ENCODE assay signal across 8 cellular contexts in genomic region chr5:14268236-14268701, GRCh38.
DNase-seq lines count a peak whose midpoint lies in the region; ATAC-seq and TF ChIP-seq lines count a peak whose summit lies in the region.

No MANE protein-coding gene starts in this region.

- intact Hi-C loops in gastrocnemius medialis (cut with DNase I; ENCODE audit: low total_unique reads): loop anchor here (5.0 kb wide), 1 partner anchor 66 kb away; no protein-coding TSS in a partner anchor

- DNase-seq in GM03348 (ENCODE audit: low spot score) (peak; percentile 64), SJCRH30 (peak; percentile 49 to 53), fibroblast of lung (ENCODE audit: low read depth in 2 of 2) (peak; percentile 34 to 92), gastrocnemius medialis (peak in 1 of 2 donors; percentile 48), inferior parietal cortex (ENCODE audit: extremely low spot score) (no peak)
- no peak for DNase-seq in activated T-cell treated with anti-CD3 and anti-CD28 coated beads, Interleukin-2, amount 50 U/mL, for 1 hour
- no peak for DNase-seq in activated T-cell treated with anti-CD3 and anti-CD28 coated beads, Interleukin-2, amount 50 U/mL, for 72 hours

- no peaks in the 10 kb centered on the region for H3K27me3 ChIP-seq in SJCRH30
- H3K27me3 ChIP-seq in fibroblast of lung (ENCODE audit: control insufficient read depth, insufficient read depth, low read length): no peaks in the 10 kb centered on the region
- H3K27me3 ChIP-seq in gastrocnemius medialis: no peaks in the 10 kb centered on the region

- no peak overlapping the region for H3K4me3 Mint-ChIP-seq in activated T-cell treated with anti-CD3 and anti-CD28 coated beads, Interleukin-2, amount 50 U/mL, for 72 hours

- ATAC-seq in gastrocnemius medialis (peak; percentile 40 to 43), HG02938 (IDR thresholded peaks at IDR 0.05; ENCODE audit: unreplicated experiment) (no peak)
- no peak for ATAC-seq in activated T-cell treated with anti-CD3 and anti-CD28 coated beads, Interleukin-2, amount 50 U/mL, for 72 hours (replicated peaks in 1 of 2)

- H3K4me1 ChIP-seq in SJCRH30 (peaks cover 53% of the 10 kb centered on the region), fibroblast of lung (ENCODE audit: control insufficient read depth, extremely low read depth, insufficient read depth, low read length) (peaks cover 46% of the 10 kb centered on the region), gastrocnemius medialis (peaks cover 40 to 57% of the 10 kb centered on the region in 2 donors)

- peaks cover 22% of the 10 kb centered on the region for H3K27me3 Mint-ChIP-seq in activated T-cell treated with anti-CD3 and anti-CD28 coated beads, Interleukin-2, amount 50 U/mL, for 72 hours (ENCODE audit: low read depth)

- no peaks in the 10 kb centered on the region for H3K36me3 ChIP-seq in SJCRH30
- peaks cover 2% of the 10 kb centered on the region for H3K36me3 ChIP-seq in fibroblast of lung (ENCODE audit: control insufficient read depth, insufficient read depth, low read length)
- H3K36me3 ChIP-seq in gastrocnemius medialis: no peaks in the 10 kb centered on the region

- peaks cover 16% of the 10 kb centered on the region for H3K4me1 Mint-ChIP-seq in activated T-cell treated with anti-CD3 and anti-CD28 coated beads, Interleukin-2, amount 50 U/mL, for 72 hours (ENCODE audit: low read depth)

- H3K4me3 ChIP-seq in SJCRH30: no peak overlapping the region
- no peak overlapping the region for H3K4me3 ChIP-seq in fibroblast of lung (replicated peaks in 1 of 4; ENCODE audit: control extremely low read depth in 1 of 4, insufficient read depth in 1 of 4, low read depth in 3 of 4, low read length in 4 of 4)
- H3K4me3 ChIP-seq in gastrocnemius medialis: peak overlapping the region in 1 of 4 donors; percentile 11

- no peak for TF ChIP-seq POLR2A in gastrocnemius medialis (IDR thresholded peaks at IDR 0.05)

- H3K4me2 ChIP-seq in fibroblast of lung (ENCODE audit: extremely low read depth, insufficient read depth, low read length): peak overlapping the region; percentile 41

- H3K9me3 ChIP-seq in SJCRH30 (replicated peaks) (no peaks in the 10 kb centered on the region), fibroblast of lung (ENCODE audit: control insufficient read depth, insufficient read depth, low read depth, low read length) (no peaks in the 10 kb centered on the region), gastrocnemius medialis (no peaks in the 10 kb centered on the region)

- H3K9me3 Mint-ChIP-seq in activated T-cell treated with anti-CD3 and anti-CD28 coated beads, Interleukin-2, amount 50 U/mL, for 72 hours: no peaks in the 10 kb centered on the region

- no peak overlapping the region for H3K27ac Mint-ChIP-seq in activated T-cell treated with anti-CD3 and anti-CD28 coated beads, Interleukin-2, amount 50 U/mL, for 72 hours

- H3K36me3 Mint-ChIP-seq in activated T-cell treated with anti-CD3 and anti-CD28 coated beads, Interleukin-2, amount 50 U/mL, for 72 hours (ENCODE audit: insufficient read depth in 2 of 2): no peaks in the 10 kb centered on the region

- TF ChIP-seq CTCF in fibroblast of lung (conservative IDR thresholded peaks at IDR 0.05 in 1 of 2, IDR thresholded peaks at IDR 0.05 in 1 of 2; ENCODE audit: low read depth in 1 of 2, low read length in 2 of 2) (no peak), gastrocnemius medialis (IDR thresholded peaks at IDR 0.05 in 4 of 5, conservative IDR thresholded peaks at IDR 0.05 in 1 of 5) (no peak)

- no peak overlapping the region for H2AFZ ChIP-seq in fibroblast of lung (ENCODE audit: low read length)

- no peak overlapping the region for H3K9ac ChIP-seq in fibroblast of lung (ENCODE audit: insufficient read depth, low read length)

- in situ Hi-C loops in gastrocnemius medialis (cut with MboI; ENCODE audit: low sequenced_read_pairs in 4 of 4): loop anchor here in 3 of 4 donors (5.0 to 25.0 kb wide), 4 partner anchors 153 to 281 kb away; no protein-coding TSS in a partner anchor

- peaks cover 88% of the 10 kb centered on the region for H3K79me2 ChIP-seq in fibroblast of lung (ENCODE audit: control insufficient read depth, insufficient read depth, low read length)

- H3K27ac ChIP-seq in SJCRH30 (peak overlapping the region; percentile 32), fibroblast of lung (ENCODE audit: insufficient read depth, low read length) (peak overlapping the region; percentile 71), gastrocnemius medialis (peak overlapping the region; percentile 64 to 85 (median 78))

- H4K20me1 ChIP-seq in fibroblast of lung (ENCODE audit: control insufficient read depth, extremely low read depth, insufficient read depth, low read length): no peaks in the 10 kb centered on the region

Comparison
In these comparisons a context has a peak if more than half of its experiments do, and no peak if none do; other contexts are left out.
1. DNase-seq: peak in GM03348 (single experiment), SJCRH30 (2 of 2) and fibroblast of lung (2 of 2); none in activated T-cell treated with anti-CD3 and anti-CD28 coated beads, Interleukin-2, amount 50 U/mL, for 1 hour (single experiment), inferior parietal cortex (single experiment) and activated T-cell treated with anti-CD3 and anti-CD28 coated beads, Interleukin-2, amount 50 U/mL, for 72 hours (0 of 2).
2. ATAC-seq: peak in gastrocnemius medialis (2 of 2); none in activated T-cell treated with anti-CD3 and anti-CD28 coated beads, Interleukin-2, amount 50 U/mL, for 72 hours (0 of 2) and HG02938 (single experiment).
3. Peak in every context shown above with its lines, with median percentiles within 50 percentile points of each other: H3K27ac ChIP-seq.